8 cellular contexts compared by ENCODE assay signal in genomic region chrX:48508400-48509244, GRCh38. TPM values are rescaled to one million over a fixed set of nuclear protein-coding genes. Genes with fewer than 3 reads are reported as not detected.
A peak's percentile ranks its signal among the peaks of the same experiment; 100 is the strongest.
DNase-seq lines count a peak whose midpoint lies in the region; ATAC-seq and TF ChIP-seq lines count a peak whose summit lies in the region.

Gene PORCN, plus strand, starts transcription at chrX:48508992. Its CDS starts 829 bp downstream, at chrX:48509821.

- H3K36me3 ChIP-seq in parathyroid adenoma (ENCODE audit: control insufficient read depth, insufficient read depth, low read length) = no peaks in the 10 kb centered on the region
- H3K36me3 ChIP-seq in tibial nerve = peaks cover 0 to 6% (median 0%) of the 10 kb centered on the region in 3 donors

- no peak for TF ChIP-seq CTCF in parathyroid adenoma (IDR thresholded peaks at IDR 0.05)
- TF ChIP-seq CTCF in tibial nerve (IDR thresholded peaks at IDR 0.05) = no peak

- H3K9me3 ChIP-seq in parathyroid adenoma (ENCODE audit: control insufficient read depth, low read length) (no peaks in the 10 kb centered on the region), tibial nerve (no peaks in the 10 kb centered on the region)

- in situ Hi-C loops in Caki2 (cut with HindIII; ENCODE audit: low pct_unique_long_range_greater_than_20kb, low sequenced_read_pairs) (no loop called here), KBM-7 (cut with MboI; ENCODE audit: low pct_unique_long_range_greater_than_20kb, low sequenced_read_pairs) (no loop called here)

- intact Hi-C loops in head of caudate nucleus (cut with DNase I) = no loop called here

- peak within 1 kb of the TSS; percentile 71 for H3K4me2 ChIP-seq in parathyroid adenoma (ENCODE audit: low read length)

- peak; percentile 66 for DNase-seq in Caki2 (ENCODE audit: low read depth)
- DNase-seq in KBM-7 = peak; percentile 74
- peak; percentile 2 for DNase-seq in SKM-1 (lab: John Stamatoyannopoulos, UW; ENCODE audit: unreplicated experiment)
- peak; percentile 81 for DNase-seq in activated naive CD4-positive, alpha-beta T cell treated with anti-CD3 and anti-CD28 coated beads, Interleukin-2, amount 50 U/mL, for 16 hours
- peak; percentile 40 to 92 (median 84) for DNase-seq in head of caudate nucleus
- DNase-seq in tibial nerve (ENCODE audit: low spot score in 2 of 2) = peak; percentile 60 to 70

- no peaks in the 10 kb centered on the region for H3K79me2 ChIP-seq in parathyroid adenoma

- no peaks in the 10 kb centered on the region for H3K27me3 ChIP-seq in parathyroid adenoma (ENCODE audit: control insufficient read depth, insufficient read depth, low read length)
- H3K27me3 ChIP-seq in tibial nerve = no peaks in the 10 kb centered on the region

- peak within 1 kb of the TSS; percentile 71 for H3K4me3 ChIP-seq in parathyroid adenoma (ENCODE audit: low read depth, low read length)
- peak within 1 kb of the TSS; percentile 60 to 83 (median 64) for H3K4me3 ChIP-seq in tibial nerve

- H3K27ac ChIP-seq in parathyroid adenoma = peak within 1 kb of the TSS; percentile 67
- H3K27ac ChIP-seq in tibial nerve = peak within 1 kb of the TSS; percentile 61 to 82 (median 70)

- TF ChIP-seq POLR2A in tibial nerve (IDR thresholded peaks at IDR 0.05) = peak in 1 of 2 donors; percentile 46

- TF ChIP-seq EP300 in tibial nerve (IDR thresholded peaks at IDR 0.05) = no peak

- H3K4me1 ChIP-seq in parathyroid adenoma (no peaks in the 10 kb centered on the region), tibial nerve (peaks cover 0 to 12% (median 0%) of the 10 kb centered on the region in 4 donors)

- H3K9ac ChIP-seq in parathyroid adenoma = peak within 1 kb of the TSS; percentile 37

- peak; percentile 79 for ATAC-seq in GM21447 (IDR thresholded peaks at IDR 0.05; ENCODE audit: unreplicated experiment)

- 0 to 47% methylated on average over 7 to 54 of the region's 65 CpGs for WGBS in tibial nerve, 2 donors

- H2AFZ ChIP-seq in parathyroid adenoma = peak within 1 kb of the TSS; percentile 85

RNA-seq across cellular contexts. Expression of gene PORCN, which starts in this region (rescaled TPM):
- 149 and 151 TPM in 2 replicates for total RNA-seq in Caki2 (2014; rRNA removed; shearing (Covaris generic); ENCODE audit: low replicate concordance)
- 10 to 100 TPM in 3 of 4 donors, 1 to 10 TPM in 1; 8.8 to 19.8 (median 16.1) TPM for total RNA-seq in tibial nerve

Comparison
In these comparisons a context has a peak if more than half of its experiments do, and no peak if none do; other contexts are left out.
1. Peak in every context shown above with its lines: DNase-seq, ATAC-seq, H3K4me3 ChIP-seq and H3K27ac ChIP-seq.
2. DNase-seq: peak in every context shown above with its lines; median percentile 84 in head of caudate nucleus; 81 in activated naive CD4-positive, alpha-beta T cell treated with anti-CD3 and anti-CD28 coated beads, Interleukin-2, amount 50 U/mL, for 16 hours; 74 in KBM-7; 66 in Caki2; 65 in tibial nerve; 2 in SKM-1.